ENCODE assay signal across 10 cellular contexts in the genomic region with DNA sequence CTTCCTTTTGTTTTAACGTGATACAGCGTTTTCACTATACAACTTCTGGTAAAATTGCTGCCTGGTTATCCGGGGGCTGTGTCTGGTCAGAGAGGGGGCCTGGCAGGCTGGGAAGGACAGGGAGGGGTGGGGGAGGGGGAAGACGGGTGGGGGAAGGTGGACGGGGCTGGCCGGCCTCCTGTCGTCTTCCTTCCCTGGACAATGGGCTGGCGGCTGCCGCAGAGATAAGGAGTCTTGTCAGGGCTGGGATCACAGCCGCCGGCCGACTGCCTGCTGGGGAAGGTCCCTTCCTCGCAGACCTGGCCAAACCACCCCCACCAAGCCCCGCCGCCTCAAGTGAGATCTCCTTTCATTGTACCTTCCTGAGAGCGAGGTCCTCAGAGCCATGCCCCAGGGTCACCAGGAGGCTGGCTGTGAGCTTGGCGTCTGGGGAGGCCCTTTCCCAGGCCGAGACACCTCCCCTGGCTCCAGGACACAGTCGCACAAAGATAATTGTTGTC. TPM values are rescaled to one million over a fixed set of nuclear protein-coding genes. Genes with fewer than 3 reads are reported as not detected.
A peak's percentile ranks its signal among the peaks of the same experiment; 100 is the strongest.
DNase-seq lines count a peak whose midpoint lies in the region; ATAC-seq, FAIRE-seq and TF ChIP-seq lines count a peak whose summit lies in the region.
"Had no signal": no experiment of that assay in that cellular context is flagged by ENCODE, and none has a peak within 500 bp of the region (broad histone marks: within the 10 kb centered on the region; RNA-seq: fewer than 3 reads in every experiment).

No MANE protein-coding gene starts in this region.

- no peak for TF ChIP-seq RAD21 in A549 (conservative IDR thresholded peaks at IDR 0.05 in 1 of 2, IDR thresholded peaks at IDR 0.05 in 1 of 2)

- POLR2A ChIA-PET in A549 (lab: Yijun Ruan, JAX): no interaction called here

- H3K9me3 ChIP-seq in A549: no peaks in the 10 kb centered on the region

- ATAC-seq in A549 (no peak), SK-N-SH treated with all-trans-retinoic acid at 6 μM for 48 hours (no peak), Right ventricle myocardium inferior (peak; percentile 24), HG03439 (IDR thresholded peaks at IDR 0.05; ENCODE audit: unreplicated experiment) (no peak)
- ATAC-seq in activated T-cell treated with anti-CD3 and anti-CD28 coated beads, Interleukin-2, amount 50 U/mL, for 4 hours: no peak
- no peak for ATAC-seq in stimulated activated effector memory CD8-positive, alpha-beta T cell treated with anti-CD3 and anti-CD28 coated beads, Interleukin-12 subunit alpha, Interleukin-12 subunit beta, amount 100 ng/mL, for 72 hours

- peak overlapping the region; percentile 59 to 68 (median 67) for H3K4me3 Mint-ChIP-seq in nephron
- H3K4me3 Mint-ChIP-seq in activated T-cell treated with anti-CD3 and anti-CD28 coated beads, Interleukin-2, amount 50 U/mL, for 4 hours: no peak overlapping the region
- no peak overlapping the region for H3K4me3 Mint-ChIP-seq in stimulated activated effector memory CD8-positive, alpha-beta T cell treated with anti-CD3 and anti-CD28 coated beads, Interleukin-12 subunit alpha, Interleukin-12 subunit beta, amount 100 ng/mL, for 72 hours
- H3K4me3 Mint-ChIP-seq: activated naive CD8-positive, alpha-beta T cell treated with anti-CD3 and anti-CD28 coated beads, Interleukin-2, amount 10 ng/mL, durations not matched to agents 7 days and 5 days had no signal

- peaks cover 19% of the 10 kb centered on the region for H3K4me1 ChIP-seq in A549

- no peaks in the 10 kb centered on the region for H3K36me3 Mint-ChIP-seq in nephron (ENCODE audit: low read depth)
- no peaks in the 10 kb centered on the region for H3K36me3 Mint-ChIP-seq in activated T-cell treated with anti-CD3 and anti-CD28 coated beads, Interleukin-2, amount 50 U/mL, for 4 hours (ENCODE audit: insufficient read depth)
- no peaks in the 10 kb centered on the region for H3K36me3 Mint-ChIP-seq in stimulated activated effector memory CD8-positive, alpha-beta T cell treated with anti-CD3 and anti-CD28 coated beads, Interleukin-12 subunit alpha, Interleukin-12 subunit beta, amount 100 ng/mL, for 72 hours
- H3K36me3 Mint-ChIP-seq: activated naive CD8-positive, alpha-beta T cell treated with anti-CD3 and anti-CD28 coated beads, Interleukin-2, amount 10 ng/mL, durations not matched to agents 7 days and 5 days had no signal

- no peak for TF ChIP-seq POLR2A in A549 (IDR thresholded peaks at IDR 0.05; ENCODE audit: low read length)

- H3K4me3 ChIP-seq in A549: no peak overlapping the region

- CTCF ChIA-PET in A549 (lab: Yijun Ruan, JAX): interaction anchor here (0.8 to 3.4 kb wide), 4 partner anchors 9 to 129 kb away, joined by 3 to 7 read pairs (median 4); no protein-coding TSS in a partner anchor

- H3K4me1 Mint-ChIP-seq in nephron: peaks cover 22% of the 10 kb centered on the region
- H3K4me1 Mint-ChIP-seq in activated T-cell treated with anti-CD3 and anti-CD28 coated beads, Interleukin-2, amount 50 U/mL, for 4 hours (ENCODE audit: low read depth): peaks cover 14% of the 10 kb centered on the region
- H3K4me1 Mint-ChIP-seq in stimulated activated effector memory CD8-positive, alpha-beta T cell treated with anti-CD3 and anti-CD28 coated beads, Interleukin-12 subunit alpha, Interleukin-12 subunit beta, amount 100 ng/mL, for 72 hours: peaks cover 19% of the 10 kb centered on the region

- FAIRE-seq in A549 (lab: Jason Lieb, UNC): no peak

- TF ChIP-seq CTCF in A549 (IDR thresholded peaks at IDR 0.05) (no peak), nephron (IDR thresholded peaks at IDR 0.05; ENCODE audit: unreplicated experiment in 3 of 3) (no peak)

- H3K27me3 Mint-ChIP-seq in nephron (ENCODE audit: low read depth): peaks cover 5% of the 10 kb centered on the region
- H3K27me3 Mint-ChIP-seq in activated T-cell treated with anti-CD3 and anti-CD28 coated beads, Interleukin-2, amount 50 U/mL, for 4 hours (ENCODE audit: low read depth): peaks cover 37% of the 10 kb centered on the region

- peak overlapping the region; percentile 42 for H3K4me2 ChIP-seq in A549

- 88% methylated on average over 15 of the region's 19 CpGs for whole genome bisulfite sequencing in A549 (ENCODE audit: missing lambda C conversion rate)

- DNase-seq in A549 (ENCODE audit: low read depth in 1 of 2, low spot score in 1 of 2) (no peak), Right ventricle myocardium inferior (ENCODE audit: missing footprints) (peak; percentile 81), head of caudate nucleus (no peak)
- no peak for DNase-seq in activated T-cell treated with anti-CD3 and anti-CD28 coated beads, Interleukin-2, amount 50 U/mL, for 4 hours
- no peak for DNase-seq in stimulated activated effector memory CD8-positive, alpha-beta T cell treated with anti-CD3 and anti-CD28 coated beads, Interleukin-12 subunit alpha, Interleukin-12 subunit beta, amount 100 ng/mL, for 72 hours (ENCODE audit: low spot score in 2 of 2)
- DNase-seq: activated CD4-positive, alpha-beta T cell treated with anti-CD3 and anti-CD28 coated beads for 4 hours; activated naive CD8-positive, alpha-beta T cell treated with anti-CD3 and anti-CD28 coated beads, Interleukin-2, amount 10 ng/mL, durations not matched to agents 7 days and 5 days had no signal

- intact Hi-C loops in Right ventricle myocardium inferior (cut with DNase I) (no loop called here), head of caudate nucleus (cut with DNase I) (no loop called here)

- peak overlapping the region; percentile 95 to 97 (median 96) for H3K27ac Mint-ChIP-seq in nephron
- no peak overlapping the region for H3K27ac Mint-ChIP-seq in stimulated activated effector memory CD8-positive, alpha-beta T cell treated with anti-CD3 and anti-CD28 coated beads, Interleukin-12 subunit alpha, Interleukin-12 subunit beta, amount 100 ng/mL, for 72 hours
- H3K27ac Mint-ChIP-seq: activated naive CD8-positive, alpha-beta T cell treated with anti-CD3 and anti-CD28 coated beads, Interleukin-2, amount 10 ng/mL, durations not matched to agents 7 days and 5 days had no signal

- H3K9me3 Mint-ChIP-seq in nephron: no peaks in the 10 kb centered on the region
- H3K9me3 Mint-ChIP-seq in activated T-cell treated with anti-CD3 and anti-CD28 coated beads, Interleukin-2, amount 50 U/mL, for 4 hours: no peaks in the 10 kb centered on the region
- H3K9me3 Mint-ChIP-seq in stimulated activated effector memory CD8-positive, alpha-beta T cell treated with anti-CD3 and anti-CD28 coated beads, Interleukin-12 subunit alpha, Interleukin-12 subunit beta, amount 100 ng/mL, for 72 hours: no peaks in the 10 kb centered on the region
- H3K9me3 Mint-ChIP-seq: activated naive CD8-positive, alpha-beta T cell treated with anti-CD3 and anti-CD28 coated beads, Interleukin-2, amount 10 ng/mL, durations not matched to agents 7 days and 5 days had no signal

- peak overlapping the region; percentile 14 to 73; a peak in 4 of 6 replicates for H3K27ac ChIP-seq in A549

- TF ChIP-seq EP300 in A549 (IDR thresholded peaks at IDR 0.05): no peak

TF ChIP-seq in A549, 52 proteins besides CTCF, POLR2A, EP300 and RAD21 (continues in another document):
- TF ChIP-seq ZSCAN20 (CRISPR knock-in tag; IDR thresholded peaks at IDR 0.05): no peak
- no peak for TF ChIP-seq NR3C1 (IDR thresholded peaks at IDR 0.05)
- no peak for TF ChIP-seq ZNF302 (CRISPR knock-in tag; IDR thresholded peaks at IDR 0.05)
- TF ChIP-seq TFCP2L1 (CRISPR knock-in tag; IDR thresholded peaks at IDR 0.05): no peak
- no peak for TF ChIP-seq PHF8 (IDR thresholded peaks at IDR 0.05; ENCODE audit: borderline replicate concordance, low read depth)
- no peak for TF ChIP-seq MAZ (IDR thresholded peaks at IDR 0.05; ENCODE audit: borderline replicate concordance, low read depth, low read length)
- TF ChIP-seq USF2 (IDR thresholded peaks at IDR 0.05): no peak

TF ChIP-seq in SK-N-SH treated with all-trans-retinoic acid at 6 μM for 48 hours, 23 proteins besides CTCF, POLR2A, EP300 and RAD21 (continues in another document):
- TF ChIP-seq ISL1 (CRISPR knock-in tag; IDR thresholded peaks at IDR 0.05): no peak
- TF ChIP-seq, protein P1, sequence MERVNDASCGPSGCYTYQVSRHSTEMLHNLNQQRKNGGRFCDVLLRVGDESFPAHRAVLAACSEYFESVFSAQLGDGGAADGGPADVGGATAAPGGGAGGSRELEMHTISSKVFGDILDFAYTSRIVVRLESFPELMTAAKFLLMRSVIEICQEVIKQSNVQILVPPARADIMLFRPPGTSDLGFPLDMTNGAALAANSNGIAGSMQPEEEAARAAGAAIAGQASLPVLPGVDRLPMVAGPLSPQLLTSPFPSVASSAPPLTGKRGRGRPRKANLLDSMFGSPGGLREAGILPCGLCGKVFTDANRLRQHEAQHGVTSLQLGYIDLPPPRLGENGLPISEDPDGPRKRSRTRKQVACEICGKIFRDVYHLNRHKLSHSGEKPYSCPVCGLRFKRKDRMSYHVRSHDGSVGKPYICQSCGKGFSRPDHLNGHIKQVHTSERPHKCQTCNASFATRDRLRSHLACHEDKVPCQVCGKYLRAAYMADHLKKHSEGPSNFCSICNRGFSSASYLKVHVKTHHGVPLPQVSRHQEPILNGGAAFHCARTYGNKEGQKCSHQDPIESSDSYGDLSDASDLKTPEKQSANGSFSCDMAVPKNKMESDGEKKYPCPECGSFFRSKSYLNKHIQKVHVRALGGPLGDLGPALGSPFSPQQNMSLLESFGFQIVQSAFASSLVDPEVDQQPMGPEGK (CRISPR knock-in tag; IDR thresholded peaks at IDR 0.05; ENCODE audit: borderline replicate concordance): no peak

RNA-seq across cellular contexts. Expression of gene FSCN1, which starts 17.8 kb away (rescaled TPM):
- polyA plus RNA-seq in A549 (2011; rRNA removed): 39.1 and 50.6 TPM in 2 replicates
- 139 and 218 TPM in 2 replicates for polyA plus RNA-seq in A549 (2012; cell fraction: cytosol; rRNA removed)
- 193 and 320 TPM in 2 replicates for polyA plus RNA-seq in A549 (2012; cell fraction: nucleus; rRNA removed)
- 165 to 184 TPM (median 171 TPM) in 3 replicates for polyA plus RNA-seq in A549 (2017; fragmentation: RNase III; extraction: RNeasy Plus Mini Kit Qiagen cat#74134 plus additional on column Dnase treatment)
- polyA minus RNA-seq in A549 (2011; rRNA and poly(A)+ RNA removed): 37.2 and 59.3 TPM in 2 replicates
- 12.9 TPM for total RNA-seq in Right ventricle myocardium inferior
- total RNA-seq in activated T-cell treated with anti-CD3 and anti-CD28 coated beads, Interleukin-2, amount 50 U/mL, for 4 hours: 10 to 100 TPM; 17.5 to 27.2 (median 18.3) TPM

RNA-seq across cellular contexts. Expression of gene ACTB, which starts 44.4 kb away (rescaled TPM):
- polyA plus RNA-seq in A549 (2011; rRNA removed): 1,312 and 1,863 TPM in 2 replicates
- polyA plus RNA-seq in A549 (2012; cell fraction: cytosol; rRNA removed): 6,925 and 8,166 TPM in 2 replicates
- polyA plus RNA-seq in A549 (2012; cell fraction: nucleus; rRNA removed): 8,032 and 13,648 TPM in 2 replicates
- polyA plus RNA-seq in A549 (2017; fragmentation: RNase III; extraction: RNeasy Plus Mini Kit Qiagen cat#74134 plus additional on column Dnase treatment): 5,057 to 5,556 TPM (median 5,344 TPM) in 3 replicates
- 3,044 and 5,216 TPM in 2 replicates for polyA minus RNA-seq in A549 (2011; rRNA and poly(A)+ RNA removed)
- total RNA-seq in Right ventricle myocardium inferior: 934 TPM
- 1,000 to 10,000 TPM; 6,778 to 7,684 (median 6,905) TPM for total RNA-seq in activated T-cell treated with anti-CD3 and anti-CD28 coated beads, Interleukin-2, amount 50 U/mL, for 4 hours

Comparison
In these comparisons a context has a peak if more than half of its experiments do, and no peak if none do; other contexts are left out.
1. H3K4me3 Mint-ChIP-seq: peak in nephron (3 of 3); none in activated T-cell treated with anti-CD3 and anti-CD28 coated beads, Interleukin-2, amount 50 U/mL, for 4 hours (single experiment) and stimulated activated effector memory CD8-positive, alpha-beta T cell treated with anti-CD3 and anti-CD28 coated beads, Interleukin-12 subunit alpha, Interleukin-12 subunit beta, amount 100 ng/mL, for 72 hours (single experiment).